In the genomic region with DNA sequence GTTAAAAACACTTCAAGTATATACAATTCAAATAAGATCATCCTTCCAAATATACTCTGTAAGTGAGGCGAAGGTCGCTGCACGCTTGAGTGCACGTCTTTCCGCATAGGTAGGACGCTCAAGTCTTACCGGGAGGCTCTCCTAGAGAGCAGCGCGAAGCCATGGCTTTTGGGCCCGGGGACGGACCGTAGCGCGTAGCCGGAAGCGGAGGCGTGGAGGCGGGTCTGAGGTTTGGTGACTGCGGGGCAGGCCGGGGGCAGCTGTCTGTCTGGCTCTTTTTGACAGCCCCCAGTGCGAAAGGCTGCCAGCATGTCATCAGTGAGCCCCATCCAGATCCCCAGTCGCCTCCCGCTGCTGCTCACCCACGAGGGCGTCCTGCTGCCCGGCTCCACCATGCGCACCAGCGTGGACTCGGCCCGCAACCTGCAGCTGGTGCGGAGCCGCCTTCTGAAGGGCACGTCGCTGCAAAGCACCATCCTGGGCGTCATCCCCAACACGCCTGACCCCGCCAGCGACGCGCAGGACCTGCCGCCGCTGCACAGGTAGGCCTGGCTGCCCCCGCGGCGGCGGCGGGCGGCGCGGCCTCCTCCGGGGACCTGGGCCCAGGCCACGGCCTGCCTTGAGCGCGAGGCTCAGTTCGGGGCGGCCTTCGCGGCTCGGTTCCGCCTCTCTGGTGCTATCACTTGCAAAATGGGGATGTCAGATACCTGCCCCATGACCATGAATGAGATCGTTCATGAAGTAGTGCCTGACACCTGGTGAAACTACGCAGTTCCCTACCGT, we compare ENCODE assay signal across 1 cellular context.
TF ChIP-seq lines count a peak whose summit lies in the region.

A gene with protein sequence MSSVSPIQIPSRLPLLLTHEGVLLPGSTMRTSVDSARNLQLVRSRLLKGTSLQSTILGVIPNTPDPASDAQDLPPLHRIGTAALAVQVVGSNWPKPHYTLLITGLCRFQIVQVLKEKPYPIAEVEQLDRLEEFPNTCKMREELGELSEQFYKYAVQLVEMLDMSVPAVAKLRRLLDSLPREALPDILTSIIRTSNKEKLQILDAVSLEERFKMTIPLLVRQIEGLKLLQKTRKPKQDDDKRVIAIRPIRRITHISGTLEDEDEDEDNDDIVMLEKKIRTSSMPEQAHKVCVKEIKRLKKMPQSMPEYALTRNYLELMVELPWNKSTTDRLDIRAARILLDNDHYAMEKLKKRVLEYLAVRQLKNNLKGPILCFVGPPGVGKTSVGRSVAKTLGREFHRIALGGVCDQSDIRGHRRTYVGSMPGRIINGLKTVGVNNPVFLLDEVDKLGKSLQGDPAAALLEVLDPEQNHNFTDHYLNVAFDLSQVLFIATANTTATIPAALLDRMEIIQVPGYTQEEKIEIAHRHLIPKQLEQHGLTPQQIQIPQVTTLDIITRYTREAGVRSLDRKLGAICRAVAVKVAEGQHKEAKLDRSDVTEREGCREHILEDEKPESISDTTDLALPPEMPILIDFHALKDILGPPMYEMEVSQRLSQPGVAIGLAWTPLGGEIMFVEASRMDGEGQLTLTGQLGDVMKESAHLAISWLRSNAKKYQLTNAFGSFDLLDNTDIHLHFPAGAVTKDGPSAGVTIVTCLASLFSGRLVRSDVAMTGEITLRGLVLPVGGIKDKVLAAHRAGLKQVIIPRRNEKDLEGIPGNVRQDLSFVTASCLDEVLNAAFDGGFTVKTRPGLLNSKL (plus strand): TSS at position 221 of the 783 bp plus-strand sequence. CDS start 89 bp downstream, at position 310.

TF ChIP-seq in HepG2, 621 proteins besides CTCF, POLR2A, EP300 and RAD21 (continued from another document and continues in another):
- TF ChIP-seq, protein P1, sequence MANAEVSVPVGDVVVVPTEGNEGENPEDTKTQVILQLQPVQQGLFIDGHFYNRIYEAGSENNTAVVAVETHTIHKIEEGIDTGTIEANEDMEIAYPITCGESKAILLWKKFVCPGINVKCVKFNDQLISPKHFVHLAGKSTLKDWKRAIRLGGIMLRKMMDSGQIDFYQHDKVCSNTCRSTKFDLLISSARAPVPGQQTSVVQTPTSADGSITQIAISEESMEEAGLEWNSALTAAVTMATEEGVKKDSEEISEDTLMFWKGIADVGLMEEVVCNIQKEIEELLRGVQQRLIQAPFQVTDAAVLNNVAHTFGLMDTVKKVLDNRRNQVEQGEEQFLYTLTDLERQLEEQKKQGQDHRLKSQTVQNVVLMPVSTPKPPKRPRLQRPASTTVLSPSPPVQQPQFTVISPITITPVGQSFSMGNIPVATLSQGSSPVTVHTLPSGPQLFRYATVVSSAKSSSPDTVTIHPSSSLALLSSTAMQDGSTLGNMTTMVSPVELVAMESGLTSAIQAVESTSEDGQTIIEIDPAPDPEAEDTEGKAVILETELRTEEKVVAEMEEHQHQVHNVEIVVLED (CRISPR knock-in tag; IDR thresholded peaks at IDR 0.05; ENCODE audit: borderline replicate concordance), result peak; percentile 95
- TF ChIP-seq, protein P2, sequence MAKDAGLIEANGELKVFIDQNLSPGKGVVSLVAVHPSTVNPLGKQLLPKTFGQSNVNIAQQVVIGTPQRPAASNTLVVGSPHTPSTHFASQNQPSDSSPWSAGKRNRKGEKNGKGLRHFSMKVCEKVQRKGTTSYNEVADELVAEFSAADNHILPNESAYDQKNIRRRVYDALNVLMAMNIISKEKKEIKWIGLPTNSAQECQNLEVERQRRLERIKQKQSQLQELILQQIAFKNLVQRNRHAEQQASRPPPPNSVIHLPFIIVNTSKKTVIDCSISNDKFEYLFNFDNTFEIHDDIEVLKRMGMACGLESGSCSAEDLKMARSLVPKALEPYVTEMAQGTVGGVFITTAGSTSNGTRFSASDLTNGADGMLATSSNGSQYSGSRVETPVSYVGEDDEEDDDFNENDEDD (CRISPR knock-in tag; IDR thresholded peaks at IDR 0.05; ENCODE audit: borderline replicate concordance), result no peak; the same call in 1 of the 2 replicates
- TF ChIP-seq EZH2 (conservative IDR thresholded peaks at IDR 0.05; ENCODE audit: low read depth, low read length) (no peak), KLF13 (CRISPR knock-in tag; IDR thresholded peaks at IDR 0.05) (peak; percentile 71; the same call in 1 of the 2 replicates), ZNF530 (CRISPR knock-in tag; IDR thresholded peaks at IDR 0.05; ENCODE audit: low read depth) (no peak), IKZF1 (IDR thresholded peaks at IDR 0.05) (no peak), TGIF2 (CRISPR knock-in tag; IDR thresholded peaks at IDR 0.05) (peak; percentile 97), ZBTB1 (CRISPR knock-in tag; IDR thresholded peaks at IDR 0.05; ENCODE audit: borderline replicate concordance) (no peak), SIN3A (IDR thresholded peaks at IDR 0.05; ENCODE audit: borderline replicate concordance, low read depth, low read length) (peak; percentile 81), CREM (IDR thresholded peaks at IDR 0.05) (peak; percentile 94), CREM (CRISPR knock-in tag; IDR thresholded peaks at IDR 0.05) (peak; percentile 71), MYC (CRISPR knock-in tag; IDR thresholded peaks at IDR 0.05; ENCODE audit: borderline replicate concordance) (peak; percentile 87), ZNF850 (CRISPR knock-in tag; conservative IDR thresholded peaks at IDR 0.05) (peak; percentile 75; the same call in 1 of the 2 replicates), HNRNPH1 (optimal IDR thresholded peaks at IDR 0.05; ENCODE audit: low read depth, low read length) (peak; percentile 63), NFYC (CRISPR knock-in tag; IDR thresholded peaks at IDR 0.05) (peak; percentile 44; the same call in 1 of the 2 replicates), ZNF577 (CRISPR knock-in tag; IDR thresholded peaks at IDR 0.05; ENCODE audit: borderline replicate concordance, low read depth) (no peak), ZMYM4 (CRISPR knock-in tag; IDR thresholded peaks at IDR 0.05) (peak; percentile 95), NPAS2 (CRISPR knock-in tag; IDR thresholded peaks at IDR 0.05; ENCODE audit: borderline replicate concordance) (no peak), CHCHD3 (CRISPR knock-in tag; IDR thresholded peaks at IDR 0.05) (peak; percentile 99), ZSCAN30 (CRISPR knock-in tag; IDR thresholded peaks at IDR 0.05) (no peak), HOXA7 (CRISPR knock-in tag; IDR thresholded peaks at IDR 0.05) (no peak), ZNF607 (CRISPR knock-in tag; IDR thresholded peaks at IDR 0.05; ENCODE audit: borderline replicate concordance) (peak; percentile 81), XRCC5 (optimal IDR thresholded peaks at IDR 0.05; ENCODE audit: low read length) (peak; percentile 90), ZNF598 (CRISPR knock-in tag; IDR thresholded peaks at IDR 0.05; ENCODE audit: borderline replicate concordance) (peak; percentile 38; the same call in 1 of the 2 replicates), MED8 (CRISPR knock-in tag; IDR thresholded peaks at IDR 0.05; ENCODE audit: insufficient replicate concordance) (peak; percentile 81), BCL6 (CRISPR knock-in tag; IDR thresholded peaks at IDR 0.05) (peak; percentile 99), MZF1 (CRISPR knock-in tag; IDR thresholded peaks at IDR 0.05; ENCODE audit: borderline replicate concordance) (no peak), REXO4 (CRISPR knock-in tag; IDR thresholded peaks at IDR 0.05; ENCODE audit: borderline replicate concordance) (no peak), RBAK (CRISPR knock-in tag; IDR thresholded peaks at IDR 0.05) (no peak), PHB2 (IDR thresholded peaks at IDR 0.05; ENCODE audit: partially characterized antibody) (no peak), SAFB2 (CRISPR knock-in tag; IDR thresholded peaks at IDR 0.05; ENCODE audit: borderline replicate concordance, low read depth) (peak; percentile 97; the same call in 1 of the 2 replicates), ZNF772 (CRISPR knock-in tag; IDR thresholded peaks at IDR 0.05) (peak; percentile 96; the same call in 1 of the 2 replicates)
- TF ChIP-seq, protein P3, sequence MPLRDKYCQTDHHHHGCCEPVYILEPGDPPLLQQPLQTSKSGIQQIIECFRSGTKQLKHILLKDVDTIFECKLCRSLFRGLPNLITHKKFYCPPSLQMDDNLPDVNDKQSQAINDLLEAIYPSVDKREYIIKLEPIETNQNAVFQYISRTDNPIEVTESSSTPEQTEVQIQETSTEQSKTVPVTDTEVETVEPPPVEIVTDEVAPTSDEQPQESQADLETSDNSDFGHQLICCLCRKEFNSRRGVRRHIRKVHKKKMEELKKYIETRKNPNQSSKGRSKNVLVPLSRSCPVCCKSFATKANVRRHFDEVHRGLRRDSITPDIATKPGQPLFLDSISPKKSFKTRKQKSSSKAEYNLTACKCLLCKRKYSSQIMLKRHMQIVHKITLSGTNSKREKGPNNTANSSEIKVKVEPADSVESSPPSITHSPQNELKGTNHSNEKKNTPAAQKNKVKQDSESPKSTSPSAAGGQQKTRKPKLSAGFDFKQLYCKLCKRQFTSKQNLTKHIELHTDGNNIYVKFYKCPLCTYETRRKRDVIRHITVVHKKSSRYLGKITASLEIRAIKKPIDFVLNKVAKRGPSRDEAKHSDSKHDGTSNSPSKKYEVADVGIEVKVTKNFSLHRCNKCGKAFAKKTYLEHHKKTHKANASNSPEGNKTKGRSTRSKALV (CRISPR knock-in tag; IDR thresholded peaks at IDR 0.05), result no peak; the same call in 1 of the 2 replicates
- TF ChIP-seq, protein P4, sequence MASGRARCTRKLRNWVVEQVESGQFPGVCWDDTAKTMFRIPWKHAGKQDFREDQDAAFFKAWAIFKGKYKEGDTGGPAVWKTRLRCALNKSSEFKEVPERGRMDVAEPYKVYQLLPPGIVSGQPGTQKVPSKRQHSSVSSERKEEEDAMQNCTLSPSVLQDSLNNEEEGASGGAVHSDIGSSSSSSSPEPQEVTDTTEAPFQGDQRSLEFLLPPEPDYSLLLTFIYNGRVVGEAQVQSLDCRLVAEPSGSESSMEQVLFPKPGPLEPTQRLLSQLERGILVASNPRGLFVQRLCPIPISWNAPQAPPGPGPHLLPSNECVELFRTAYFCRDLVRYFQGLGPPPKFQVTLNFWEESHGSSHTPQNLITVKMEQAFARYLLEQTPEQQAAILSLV (CRISPR knock-in tag; IDR thresholded peaks at IDR 0.05; ENCODE audit: borderline replicate concordance), result peak; percentile 87; the same call in 1 of the 2 replicates
- TF ChIP-seq, protein P5, sequence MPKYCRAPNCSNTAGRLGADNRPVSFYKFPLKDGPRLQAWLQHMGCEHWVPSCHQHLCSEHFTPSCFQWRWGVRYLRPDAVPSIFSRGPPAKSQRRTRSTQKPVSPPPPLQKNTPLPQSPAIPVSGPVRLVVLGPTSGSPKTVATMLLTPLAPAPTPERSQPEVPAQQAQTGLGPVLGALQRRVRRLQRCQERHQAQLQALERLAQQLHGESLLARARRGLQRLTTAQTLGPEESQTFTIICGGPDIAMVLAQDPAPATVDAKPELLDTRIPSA (CRISPR knock-in tag; IDR thresholded peaks at IDR 0.05; ENCODE audit: borderline replicate concordance), result no peak
- TF ChIP-seq, protein P6, sequence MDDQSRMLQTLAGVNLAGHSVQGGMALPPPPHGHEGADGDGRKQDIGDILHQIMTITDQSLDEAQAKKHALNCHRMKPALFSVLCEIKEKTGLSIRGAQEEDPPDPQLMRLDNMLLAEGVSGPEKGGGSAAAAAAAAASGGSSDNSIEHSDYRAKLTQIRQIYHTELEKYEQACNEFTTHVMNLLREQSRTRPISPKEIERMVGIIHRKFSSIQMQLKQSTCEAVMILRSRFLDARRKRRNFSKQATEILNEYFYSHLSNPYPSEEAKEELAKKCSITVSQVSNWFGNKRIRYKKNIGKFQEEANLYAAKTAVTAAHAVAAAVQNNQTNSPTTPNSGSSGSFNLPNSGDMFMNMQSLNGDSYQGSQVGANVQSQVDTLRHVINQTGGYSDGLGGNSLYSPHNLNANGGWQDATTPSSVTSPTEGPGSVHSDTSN (CRISPR knock-in tag; IDR thresholded peaks at IDR 0.05; ENCODE audit: borderline replicate concordance), result no peak
- TF ChIP-seq, protein P7, sequence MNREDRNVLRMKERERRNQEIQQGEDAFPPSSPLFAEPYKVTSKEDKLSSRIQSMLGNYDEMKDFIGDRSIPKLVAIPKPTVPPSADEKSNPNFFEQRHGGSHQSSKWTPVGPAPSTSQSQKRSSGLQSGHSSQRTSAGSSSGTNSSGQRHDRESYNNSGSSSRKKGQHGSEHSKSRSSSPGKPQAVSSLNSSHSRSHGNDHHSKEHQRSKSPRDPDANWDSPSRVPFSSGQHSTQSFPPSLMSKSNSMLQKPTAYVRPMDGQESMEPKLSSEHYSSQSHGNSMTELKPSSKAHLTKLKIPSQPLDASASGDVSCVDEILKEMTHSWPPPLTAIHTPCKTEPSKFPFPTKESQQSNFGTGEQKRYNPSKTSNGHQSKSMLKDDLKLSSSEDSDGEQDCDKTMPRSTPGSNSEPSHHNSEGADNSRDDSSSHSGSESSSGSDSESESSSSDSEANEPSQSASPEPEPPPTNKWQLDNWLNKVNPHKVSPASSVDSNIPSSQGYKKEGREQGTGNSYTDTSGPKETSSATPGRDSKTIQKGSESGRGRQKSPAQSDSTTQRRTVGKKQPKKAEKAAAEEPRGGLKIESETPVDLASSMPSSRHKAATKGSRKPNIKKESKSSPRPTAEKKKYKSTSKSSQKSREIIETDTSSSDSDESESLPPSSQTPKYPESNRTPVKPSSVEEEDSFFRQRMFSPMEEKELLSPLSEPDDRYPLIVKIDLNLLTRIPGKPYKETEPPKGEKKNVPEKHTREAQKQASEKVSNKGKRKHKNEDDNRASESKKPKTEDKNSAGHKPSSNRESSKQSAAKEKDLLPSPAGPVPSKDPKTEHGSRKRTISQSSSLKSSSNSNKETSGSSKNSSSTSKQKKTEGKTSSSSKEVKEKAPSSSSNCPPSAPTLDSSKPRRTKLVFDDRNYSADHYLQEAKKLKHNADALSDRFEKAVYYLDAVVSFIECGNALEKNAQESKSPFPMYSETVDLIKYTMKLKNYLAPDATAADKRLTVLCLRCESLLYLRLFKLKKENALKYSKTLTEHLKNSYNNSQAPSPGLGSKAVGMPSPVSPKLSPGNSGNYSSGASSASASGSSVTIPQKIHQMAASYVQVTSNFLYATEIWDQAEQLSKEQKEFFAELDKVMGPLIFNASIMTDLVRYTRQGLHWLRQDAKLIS (CRISPR knock-in tag; IDR thresholded peaks at IDR 0.05), result peak; percentile 63; the same call in 1 of the 2 replicates
- TF ChIP-seq, protein P8, sequence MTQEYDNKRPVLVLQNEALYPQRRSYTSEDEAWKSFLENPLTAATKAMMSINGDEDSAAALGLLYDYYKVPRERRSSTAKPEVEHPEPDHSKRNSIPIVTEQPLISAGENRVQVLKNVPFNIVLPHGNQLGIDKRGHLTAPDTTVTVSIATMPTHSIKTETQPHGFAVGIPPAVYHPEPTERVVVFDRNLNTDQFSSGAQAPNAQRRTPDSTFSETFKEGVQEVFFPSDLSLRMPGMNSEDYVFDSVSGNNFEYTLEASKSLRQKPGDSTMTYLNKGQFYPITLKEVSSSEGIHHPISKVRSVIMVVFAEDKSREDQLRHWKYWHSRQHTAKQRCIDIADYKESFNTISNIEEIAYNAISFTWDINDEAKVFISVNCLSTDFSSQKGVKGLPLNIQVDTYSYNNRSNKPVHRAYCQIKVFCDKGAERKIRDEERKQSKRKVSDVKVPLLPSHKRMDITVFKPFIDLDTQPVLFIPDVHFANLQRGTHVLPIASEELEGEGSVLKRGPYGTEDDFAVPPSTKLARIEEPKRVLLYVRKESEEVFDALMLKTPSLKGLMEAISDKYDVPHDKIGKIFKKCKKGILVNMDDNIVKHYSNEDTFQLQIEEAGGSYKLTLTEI (CRISPR knock-in tag; conservative IDR thresholded peaks at IDR 0.05), result no peak
- TF ChIP-seq, protein P9, sequence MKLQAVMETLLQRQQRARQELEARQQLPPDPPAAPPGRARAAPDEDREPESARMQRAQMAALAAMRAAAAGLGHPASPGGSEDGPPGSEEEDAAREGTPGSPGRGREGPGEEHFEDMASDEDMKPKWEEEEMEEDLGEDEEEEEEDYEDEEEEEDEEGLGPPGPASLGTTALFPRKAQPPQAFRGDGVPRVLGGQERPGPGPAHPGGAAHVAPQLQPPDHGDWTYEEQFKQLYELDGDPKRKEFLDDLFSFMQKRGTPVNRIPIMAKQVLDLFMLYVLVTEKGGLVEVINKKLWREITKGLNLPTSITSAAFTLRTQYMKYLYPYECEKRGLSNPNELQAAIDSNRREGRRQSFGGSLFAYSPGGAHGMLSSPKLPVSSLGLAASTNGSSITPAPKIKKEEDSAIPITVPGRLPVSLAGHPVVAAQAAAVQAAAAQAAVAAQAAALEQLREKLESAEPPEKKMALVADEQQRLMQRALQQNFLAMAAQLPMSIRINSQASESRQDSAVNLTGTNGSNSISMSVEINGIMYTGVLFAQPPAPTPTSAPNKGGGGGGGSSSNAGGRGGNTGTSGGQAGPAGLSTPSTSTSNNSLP (IDR thresholded peaks at IDR 0.05; ENCODE audit: low read depth, low read length), result peak; percentile 72
